8 cellular contexts compared by ENCODE assay signal in genomic region chr11:10308208-10308954, GRCh38. TPM values are rescaled to one million over a fixed set of nuclear protein-coding genes. Genes with fewer than 3 reads are reported as not detected.
DNase-seq lines count a peak whose midpoint lies in the region; ATAC-seq and TF ChIP-seq lines count a peak whose summit lies in the region.

No MANE protein-coding gene starts in this region.

- no peak for ATAC-seq in CD4-positive, alpha-beta T cell (ENCODE audit: poor library complexity)
- ATAC-seq in natural killer cell treated with Interleukin-12 subunit alpha and Interleukin-12 subunit beta and Interleukin-15 and Interleukin-18, amount 100 ng/mL, for 72 hours: no peak
- no peak for ATAC-seq in HG02840 (IDR thresholded peaks at IDR 0.05; ENCODE audit: low FRiP score, unreplicated experiment)
- no peak for ATAC-seq in GM18505 (IDR thresholded peaks at IDR 0.05; ENCODE audit: unreplicated experiment)

- no peaks in the 10 kb centered on the region for H3K9me3 Mint-ChIP-seq in CD4-positive, alpha-beta T cell
- H3K9me3 Mint-ChIP-seq in natural killer cell treated with Interleukin-12 subunit alpha and Interleukin-12 subunit beta and Interleukin-15 and Interleukin-18, amount 100 ng/mL, for 72 hours: no peaks in the 10 kb centered on the region

- no peak overlapping the region for H3K27ac Mint-ChIP-seq in CD4-positive, alpha-beta T cell
- peak overlapping the region; percentile 83 to 92 for H3K27ac Mint-ChIP-seq in natural killer cell treated with Interleukin-12 subunit alpha and Interleukin-12 subunit beta and Interleukin-15 and Interleukin-18, amount 100 ng/mL, for 72 hours

- POLR2A ChIA-PET in CD4-positive, alpha-beta T cell (lab: Charles Lee): interaction anchor here (0.8 to 1.7 kb wide), 3 partner anchors 13 to 101 kb away, joined by 3 to 7 read pairs (median 6); no protein-coding TSS in a partner anchor

- CTCF ChIA-PET in CD4-positive, alpha-beta T cell (lab: Charles Lee): interaction anchor here (0.5 to 4.3 kb wide), 18 partner anchors 8 to 849 kb away, joined by 3 to 44 read pairs (median 4); no protein-coding TSS in a partner anchor

- intact Hi-C loops in CD4-positive, alpha-beta T cell (cut with DNase I, micrococcal nuclease): loop anchor here (5.0 to 10.0 kb wide), 8 partner anchors 236 to 1624 kb away; partner anchors contain the start of genes RNF141 (in 1 of the 2), RPL27A (in 1 of the 2), TMEM9B (in 1 of the 2) and TRIM66 (in 1 of the 2)

- H4K20me1 ChIP-seq in Loucy (ENCODE audit: insufficient read depth, low read length, poor library complexity, severe bottlenecking): no peaks in the 10 kb centered on the region

- no peaks in the 10 kb centered on the region for H3K9me2 ChIP-seq in Loucy (replicated peaks; ENCODE audit: low read depth, low read length)

- peak overlapping the region; percentile 95 for H3K4me3 Mint-ChIP-seq in CD4-positive, alpha-beta T cell
- H3K4me3 Mint-ChIP-seq in natural killer cell treated with Interleukin-12 subunit alpha and Interleukin-12 subunit beta and Interleukin-15 and Interleukin-18, amount 100 ng/mL, for 72 hours: peak overlapping the region; percentile 98

- H3K4me1 ChIP-seq in Loucy (ENCODE audit: insufficient read depth, low read length, poor library complexity, severe bottlenecking): peaks cover 40% of the 10 kb centered on the region

- DNase-seq in CD4-positive, alpha-beta T cell: no peak
- no peak for DNase-seq in coronary artery (ENCODE audit: low spot score)
- DNase-seq in natural killer cell treated with Interleukin-12 subunit alpha and Interleukin-12 subunit beta and Interleukin-15 and Interleukin-18, amount 100 ng/mL, for 72 hours (ENCODE audit: low spot score): no peak
- no peak for DNase-seq in NCI-H2081 treated with DMSO at 0.1 percent for 48 hours (lab: John Stamatoyannopoulos, UW)
- DNase-seq in activated gamma-delta T cell (lab: John Stamatoyannopoulos, UW): no peak

- H3K36me3 ChIP-seq in Loucy (ENCODE audit: insufficient read depth, low read length): no peaks in the 10 kb centered on the region

- no peak for TF ChIP-seq CTCF in CD4-positive, alpha-beta T cell (IDR thresholded peaks at IDR 0.05)
- TF ChIP-seq CTCF in Loucy (conservative IDR thresholded peaks at IDR 0.05; ENCODE audit: low read length) (no peak), coronary artery (IDR thresholded peaks at IDR 0.05) (no peak)

- H3K9ac ChIP-seq in Loucy (ENCODE audit: low read depth, low read length, poor library complexity, severe bottlenecking): peak overlapping the region; percentile 79

- no peaks in the 10 kb centered on the region for H3K9me3 ChIP-seq in CD4-positive, alpha-beta T cell (ENCODE audit: control insufficient read depth, low read length)
- no peaks in the 10 kb centered on the region for H3K9me3 ChIP-seq in Loucy (ENCODE audit: insufficient read depth, low read depth, low read length)

- peaks cover 76% of the 10 kb centered on the region for H3K27me3 Mint-ChIP-seq in CD4-positive, alpha-beta T cell
- H3K27me3 Mint-ChIP-seq in natural killer cell treated with Interleukin-12 subunit alpha and Interleukin-12 subunit beta and Interleukin-15 and Interleukin-18, amount 100 ng/mL, for 72 hours: peaks cover 37 to 57% of the 10 kb centered on the region in 2 donors

- peak overlapping the region; percentile 91 for H2AFZ ChIP-seq in Loucy (ENCODE audit: low read length)

- H3K4me3 ChIP-seq in Loucy (ENCODE audit: low read length, poor library complexity, severe bottlenecking) (peak overlapping the region; percentile 83), coronary artery (peak overlapping the region; percentile 80)

- H3K27ac ChIP-seq in CD4-positive, alpha-beta T cell (ENCODE audit: low read depth, low read length): no peak overlapping the region
- H3K27ac ChIP-seq in coronary artery: peak overlapping the region; percentile 57

- peaks cover 34% of the 10 kb centered on the region for H3K4me1 Mint-ChIP-seq in CD4-positive, alpha-beta T cell (ENCODE audit: low read depth)
- H3K4me1 Mint-ChIP-seq in natural killer cell treated with Interleukin-12 subunit alpha and Interleukin-12 subunit beta and Interleukin-15 and Interleukin-18, amount 100 ng/mL, for 72 hours (ENCODE audit: low read depth in 2 of 2): peaks cover 31 to 37% of the 10 kb centered on the region in 2 donors

- H3F3A ChIP-seq in Loucy (ENCODE audit: low read depth): no peaks in the 10 kb centered on the region

- TF ChIP-seq POLR2A in GM18505 (IDR thresholded peaks at IDR 0.05; ENCODE audit: borderline replicate concordance, extremely low read depth, insufficient read depth, insufficient read length): no peak

- peaks cover 45% of the 10 kb centered on the region for H3K27me3 ChIP-seq in CD4-positive, alpha-beta T cell (ENCODE audit: control insufficient read depth, insufficient read depth, low read length)
- peaks cover 24% of the 10 kb centered on the region for H3K27me3 ChIP-seq in Loucy (ENCODE audit: insufficient read depth, low read length, poor library complexity, severe bottlenecking)

- H3K79me2 ChIP-seq in Loucy (ENCODE audit: insufficient read depth, low read length): peaks cover 42% of the 10 kb centered on the region; the same call in 1 of the 2 replicates

- peak overlapping the region; percentile 93 for H3K4me2 ChIP-seq in Loucy (ENCODE audit: low read depth, low read length, poor library complexity, severe bottlenecking)

- no peaks in the 10 kb centered on the region for H3K36me3 Mint-ChIP-seq in CD4-positive, alpha-beta T cell (ENCODE audit: low read depth)
- H3K36me3 Mint-ChIP-seq in natural killer cell treated with Interleukin-12 subunit alpha and Interleukin-12 subunit beta and Interleukin-15 and Interleukin-18, amount 100 ng/mL, for 72 hours: no peaks in the 10 kb centered on the region

RNA-seq across cellular contexts. Expression of gene ADM, which starts 3.5 kb away (rescaled TPM):
- total RNA-seq in CD4-positive, alpha-beta T cell: 1 to 10 TPM; 1.5 to 1.8 TPM
- total RNA-seq in natural killer cell treated with Interleukin-12 subunit alpha and Interleukin-12 subunit beta and Interleukin-15 and Interleukin-18, amount 100 ng/mL, for 72 hours: 10 to 100 TPM in 1 of 2 donors, 1 to 10 TPM in 1; 2.3 to 13.0 TPM

RNA-seq across cellular contexts. Expression of gene SBF2, which starts 14.4 kb away (rescaled TPM):
- 10 to 100 TPM; 14.2 to 15.2 TPM for total RNA-seq in CD4-positive, alpha-beta T cell
- total RNA-seq in natural killer cell treated with Interleukin-12 subunit alpha and Interleukin-12 subunit beta and Interleukin-15 and Interleukin-18, amount 100 ng/mL, for 72 hours: 10 to 100 TPM; 15.4 to 20.4 TPM
